Comparison of ENCODE assay signal across 1 cellular context in genomic region chr1:17605582-17606344, GRCh38.
TF ChIP-seq lines count a peak whose summit lies in the region.

No MANE protein-coding gene starts in this region.

TF ChIP-seq in IMR-90, 13 proteins besides CTCF, POLR2A, EP300 and RAD21 (continued from another document):
- TF ChIP-seq ELK1 (IDR thresholded peaks at IDR 0.05; ENCODE audit: borderline replicate concordance, low read depth, low read length): no peak
- no peak for TF ChIP-seq MXI1 (IDR thresholded peaks at IDR 0.05; ENCODE audit: borderline replicate concordance, low read depth, low read length)
- TF ChIP-seq MAFK (IDR thresholded peaks at IDR 0.05; ENCODE audit: low read depth, low read length): no peak
- no peak for TF ChIP-seq MAZ (IDR thresholded peaks at IDR 0.05; ENCODE audit: borderline replicate concordance, low read depth, low read length)
- no peak for TF ChIP-seq RFX5 (IDR thresholded peaks at IDR 0.05; ENCODE audit: low read depth, low read length)
- TF ChIP-seq CHD1 (IDR thresholded peaks at IDR 0.05; ENCODE audit: low read depth, low read length): no peak
- no peak for TF ChIP-seq NFE2L2 (IDR thresholded peaks at IDR 0.05; ENCODE audit: low read depth, low read length)
- TF ChIP-seq BHLHE40 (IDR thresholded peaks at IDR 0.05; ENCODE audit: low read depth, low read length): no peak
- TF ChIP-seq FOS (IDR thresholded peaks at IDR 0.05; ENCODE audit: low read depth, low read length): no peak
